1 cellular context compared by ENCODE assay signal in the genomic region with DNA sequence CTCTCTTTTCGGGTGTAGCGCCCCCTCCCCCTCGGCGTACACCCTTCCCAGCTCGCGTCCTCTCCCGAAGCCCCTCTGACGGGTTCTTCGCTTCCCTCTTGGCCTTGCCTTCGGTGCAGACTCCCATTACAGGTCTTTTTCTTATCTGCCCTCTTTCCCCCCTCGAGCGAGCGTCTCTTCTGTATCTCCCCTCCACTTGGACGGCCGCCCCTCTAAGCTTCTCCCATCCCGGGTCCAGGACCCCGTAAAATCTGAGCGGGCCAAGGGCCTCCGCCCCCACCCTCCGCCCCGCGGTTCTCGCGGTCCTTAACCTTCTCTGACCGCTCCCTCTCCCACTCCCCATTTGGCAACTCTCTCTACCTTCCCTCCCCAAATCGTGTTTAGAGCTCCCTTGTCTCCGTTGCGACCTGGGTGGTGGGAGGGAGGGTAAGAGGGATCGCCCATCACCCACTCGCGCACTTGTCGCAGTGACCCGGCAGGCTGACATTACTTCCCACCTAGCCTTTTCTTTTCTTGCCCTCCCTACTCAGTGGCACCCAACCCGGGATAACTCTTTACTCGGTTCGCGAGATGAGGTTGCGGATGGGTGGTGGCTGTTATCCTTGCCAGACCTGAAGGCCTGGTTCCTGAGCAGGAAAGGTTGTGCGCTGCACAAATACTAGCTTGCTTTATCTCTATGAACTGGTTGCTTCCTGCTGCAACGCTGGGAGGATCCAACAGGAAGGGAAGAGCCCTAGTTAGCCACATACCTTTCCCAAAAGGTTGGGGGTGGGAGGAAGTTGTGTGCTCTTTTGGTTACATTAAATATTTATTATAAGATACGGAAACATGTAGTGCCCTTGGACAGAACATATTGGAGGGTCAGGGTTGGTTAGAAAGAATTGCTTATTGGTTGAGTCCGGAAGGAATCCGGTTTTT.
TF ChIP-seq lines count a peak whose summit lies in the region.

No MANE protein-coding gene starts in this region.

TF ChIP-seq in HepG2, 621 proteins besides CTCF, POLR2A, EP300 and RAD21 (continued from another document):
- TF ChIP-seq, protein P1, sequence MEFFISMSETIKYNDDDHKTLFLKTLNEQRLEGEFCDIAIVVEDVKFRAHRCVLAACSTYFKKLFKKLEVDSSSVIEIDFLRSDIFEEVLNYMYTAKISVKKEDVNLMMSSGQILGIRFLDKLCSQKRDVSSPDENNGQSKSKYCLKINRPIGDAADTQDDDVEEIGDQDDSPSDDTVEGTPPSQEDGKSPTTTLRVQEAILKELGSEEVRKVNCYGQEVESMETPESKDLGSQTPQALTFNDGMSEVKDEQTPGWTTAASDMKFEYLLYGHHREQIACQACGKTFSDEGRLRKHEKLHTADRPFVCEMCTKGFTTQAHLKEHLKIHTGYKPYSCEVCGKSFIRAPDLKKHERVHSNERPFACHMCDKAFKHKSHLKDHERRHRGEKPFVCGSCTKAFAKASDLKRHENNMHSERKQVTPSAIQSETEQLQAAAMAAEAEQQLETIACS (CRISPR knock-in tag; IDR thresholded peaks at IDR 0.05), result no peak
- TF ChIP-seq NRL (CRISPR knock-in tag; IDR thresholded peaks at IDR 0.05; ENCODE audit: borderline replicate concordance) (peak; percentile 46; the same call in 1 of the 2 replicates), TARDBP (CRISPR knock-in tag; IDR thresholded peaks at IDR 0.05) (no peak), KDM3A (CRISPR knock-in tag; IDR thresholded peaks at IDR 0.05; ENCODE audit: low read depth) (no peak), ZFY (CRISPR knock-in tag; IDR thresholded peaks at IDR 0.05) (peak; percentile 33; the same call in 1 of the 2 replicates), ZNF607 (CRISPR knock-in tag; IDR thresholded peaks at IDR 0.05; ENCODE audit: borderline replicate concordance) (peak; percentile 35; the same call in 1 of the 2 replicates), EEA1 (CRISPR knock-in tag; IDR thresholded peaks at IDR 0.05; ENCODE audit: borderline replicate concordance) (no peak), FOXM1 (CRISPR knock-in tag; IDR thresholded peaks at IDR 0.05) (no peak), YEATS4 (CRISPR knock-in tag; IDR thresholded peaks at IDR 0.05; ENCODE audit: borderline replicate concordance) (no peak), KMT2B (CRISPR knock-in tag; IDR thresholded peaks at IDR 0.05) (no peak), ZFAT (CRISPR knock-in tag; conservative IDR thresholded peaks at IDR 0.05) (no peak), TAF1 (CRISPR knock-in tag; IDR thresholded peaks at IDR 0.05) (peak; percentile 41; the same call in 1 of the 2 replicates), TBX2 (CRISPR knock-in tag; IDR thresholded peaks at IDR 0.05; ENCODE audit: borderline replicate concordance) (0 out of 2 replicates have a peak, but pooled peaks have one; percentile 34), PRMT3 (CRISPR knock-in tag; IDR thresholded peaks at IDR 0.05; ENCODE audit: borderline replicate concordance, low read depth) (no peak), NFE2L1 (CRISPR knock-in tag; IDR thresholded peaks at IDR 0.05; ENCODE audit: borderline replicate concordance) (no peak), ZNF766 (CRISPR knock-in tag; IDR thresholded peaks at IDR 0.05; ENCODE audit: borderline replicate concordance) (no peak), SOX5 (CRISPR knock-in tag; IDR thresholded peaks at IDR 0.05; ENCODE audit: borderline replicate concordance) (no peak), PHB2 (IDR thresholded peaks at IDR 0.05; ENCODE audit: partially characterized antibody) (no peak)
- TF ChIP-seq, protein P2, sequence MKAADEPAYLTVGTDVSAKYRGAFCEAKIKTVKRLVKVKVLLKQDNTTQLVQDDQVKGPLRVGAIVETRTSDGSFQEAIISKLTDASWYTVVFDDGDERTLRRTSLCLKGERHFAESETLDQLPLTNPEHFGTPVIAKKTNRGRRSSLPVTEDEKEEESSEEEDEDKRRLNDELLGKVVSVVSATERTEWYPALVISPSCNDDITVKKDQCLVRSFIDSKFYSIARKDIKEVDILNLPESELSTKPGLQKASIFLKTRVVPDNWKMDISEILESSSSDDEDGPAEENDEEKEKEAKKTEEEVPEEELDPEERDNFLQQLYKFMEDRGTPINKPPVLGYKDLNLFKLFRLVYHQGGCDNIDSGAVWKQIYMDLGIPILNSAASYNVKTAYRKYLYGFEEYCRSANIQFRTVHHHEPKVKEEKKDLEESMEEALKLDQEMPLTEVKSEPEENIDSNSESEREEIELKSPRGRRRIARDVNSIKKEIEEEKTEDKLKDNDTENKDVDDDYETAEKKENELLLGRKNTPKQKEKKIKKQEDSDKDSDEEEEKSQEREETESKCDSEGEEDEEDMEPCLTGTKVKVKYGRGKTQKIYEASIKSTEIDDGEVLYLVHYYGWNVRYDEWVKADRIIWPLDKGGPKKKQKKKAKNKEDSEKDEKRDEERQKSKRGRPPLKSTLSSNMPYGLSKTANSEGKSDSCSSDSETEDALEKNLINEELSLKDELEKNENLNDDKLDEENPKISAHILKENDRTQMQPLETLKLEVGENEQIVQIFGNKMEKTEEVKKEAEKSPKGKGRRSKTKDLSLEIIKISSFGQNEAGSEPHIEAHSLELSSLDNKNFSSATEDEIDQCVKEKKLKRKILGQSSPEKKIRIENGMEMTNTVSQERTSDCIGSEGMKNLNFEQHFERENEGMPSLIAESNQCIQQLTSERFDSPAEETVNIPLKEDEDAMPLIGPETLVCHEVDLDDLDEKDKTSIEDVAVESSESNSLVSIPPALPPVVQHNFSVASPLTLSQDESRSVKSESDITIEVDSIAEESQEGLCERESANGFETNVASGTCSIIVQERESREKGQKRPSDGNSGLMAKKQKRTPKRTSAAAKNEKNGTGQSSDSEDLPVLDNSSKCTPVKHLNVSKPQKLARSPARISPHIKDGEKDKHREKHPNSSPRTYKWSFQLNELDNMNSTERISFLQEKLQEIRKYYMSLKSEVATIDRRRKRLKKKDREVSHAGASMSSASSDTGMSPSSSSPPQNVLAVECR (CRISPR knock-in tag; IDR thresholded peaks at IDR 0.05; ENCODE audit: borderline replicate concordance), result peak; percentile 43; the same call in 1 of the 2 replicates
- TF ChIP-seq, protein P3, sequence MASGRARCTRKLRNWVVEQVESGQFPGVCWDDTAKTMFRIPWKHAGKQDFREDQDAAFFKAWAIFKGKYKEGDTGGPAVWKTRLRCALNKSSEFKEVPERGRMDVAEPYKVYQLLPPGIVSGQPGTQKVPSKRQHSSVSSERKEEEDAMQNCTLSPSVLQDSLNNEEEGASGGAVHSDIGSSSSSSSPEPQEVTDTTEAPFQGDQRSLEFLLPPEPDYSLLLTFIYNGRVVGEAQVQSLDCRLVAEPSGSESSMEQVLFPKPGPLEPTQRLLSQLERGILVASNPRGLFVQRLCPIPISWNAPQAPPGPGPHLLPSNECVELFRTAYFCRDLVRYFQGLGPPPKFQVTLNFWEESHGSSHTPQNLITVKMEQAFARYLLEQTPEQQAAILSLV (CRISPR knock-in tag; IDR thresholded peaks at IDR 0.05; ENCODE audit: borderline replicate concordance), result no peak
- TF ChIP-seq, protein P4, sequence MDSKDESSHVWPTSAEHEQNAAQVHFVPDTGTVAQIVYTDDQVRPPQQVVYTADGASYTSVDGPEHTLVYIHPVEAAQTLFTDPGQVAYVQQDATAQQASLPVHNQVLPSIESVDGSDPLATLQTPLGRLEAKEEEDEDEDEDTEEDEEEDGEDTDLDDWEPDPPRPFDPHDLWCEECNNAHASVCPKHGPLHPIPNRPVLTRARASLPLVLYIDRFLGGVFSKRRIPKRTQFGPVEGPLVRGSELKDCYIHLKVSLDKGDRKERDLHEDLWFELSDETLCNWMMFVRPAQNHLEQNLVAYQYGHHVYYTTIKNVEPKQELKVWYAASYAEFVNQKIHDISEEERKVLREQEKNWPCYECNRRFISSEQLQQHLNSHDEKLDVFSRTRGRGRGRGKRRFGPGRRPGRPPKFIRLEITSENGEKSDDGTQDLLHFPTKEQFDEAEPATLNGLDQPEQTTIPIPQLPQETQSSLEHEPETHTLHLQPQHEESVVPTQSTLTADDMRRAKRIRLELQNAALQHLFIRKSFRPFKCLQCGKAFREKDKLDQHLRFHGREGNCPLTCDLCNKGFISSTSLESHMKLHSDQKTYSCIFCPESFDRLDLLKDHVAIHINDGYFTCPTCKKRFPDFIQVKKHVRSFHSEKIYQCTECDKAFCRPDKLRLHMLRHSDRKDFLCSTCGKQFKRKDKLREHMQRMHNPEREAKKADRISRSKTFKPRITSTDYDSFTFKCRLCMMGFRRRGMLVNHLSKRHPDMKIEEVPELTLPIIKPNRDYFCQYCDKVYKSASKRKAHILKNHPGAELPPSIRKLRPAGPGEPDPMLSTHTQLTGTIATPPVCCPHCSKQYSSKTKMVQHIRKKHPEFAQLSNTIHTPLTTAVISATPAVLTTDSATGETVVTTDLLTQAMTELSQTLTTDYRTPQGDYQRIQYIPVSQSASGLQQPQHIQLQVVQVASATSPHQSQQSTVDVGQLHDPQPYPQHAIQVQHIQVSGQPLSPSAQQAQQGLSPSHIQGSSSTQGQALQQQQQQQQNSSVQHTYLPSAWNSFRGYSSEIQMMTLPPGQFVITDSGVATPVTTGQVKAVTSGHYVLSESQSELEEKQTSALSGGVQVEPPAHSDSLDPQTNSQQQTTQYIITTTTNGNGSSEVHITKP (CRISPR knock-in tag; IDR thresholded peaks at IDR 0.05; ENCODE audit: low read depth), result peak; percentile 94
